8 cellular contexts compared by ENCODE assay signal in genomic region chr15:68578175-68578959, GRCh38. TPM values are rescaled to one million over a fixed set of nuclear protein-coding genes. Genes with fewer than 3 reads are reported as not detected.
DNase-seq lines count a peak whose midpoint lies in the region; ATAC-seq, FAIRE-seq and TF ChIP-seq lines count a peak whose summit lies in the region.

No MANE protein-coding gene starts in this region.

- peaks cover 33% of the 10 kb centered on the region; the same call in 1 of the 2 replicates for H3K79me2 ChIP-seq in OCI-LY7 (ENCODE audit: insufficient read depth, low read depth, low read length)

- POLR2A ChIA-PET in OCI-LY7 (lab: Charles Lee) = interaction anchor here (0.7 to 2.4 kb wide), 2 partner anchors 10 to 53 kb away, joined by 5 to 6 read pairs; no protein-coding TSS in a partner anchor

- H2AFZ ChIP-seq in OCI-LY7 (ENCODE audit: low read length) = peak overlapping the region; percentile 41; the same call in 1 of the 2 replicates

- H3K27me3 ChIP-seq in left ventricle myocardium inferior (ENCODE audit: low read depth) = no peaks in the 10 kb centered on the region

- FAIRE-seq in GM12892 (lab: Jason Lieb, UNC) = no peak

- peaks cover 19% of the 10 kb centered on the region for H3K4me1 Mint-ChIP-seq in osteocyte (ENCODE audit: unreplicated experiment)

- peak; percentile 20; the same call in 1 of the 2 replicates for TF ChIP-seq CTCF in 22Rv1 (IDR thresholded peaks at IDR 0.05)
- no peak for TF ChIP-seq CTCF in GM10266 (IDR thresholded peaks at IDR 0.05; ENCODE audit: control insufficient read depth, insufficient read depth, low read depth, missing control alignments)
- TF ChIP-seq CTCF in OCI-LY7 (conservative IDR thresholded peaks at IDR 0.05; ENCODE audit: low read length) = peak; percentile 67
- TF ChIP-seq CTCF in left ventricle myocardium inferior (IDR thresholded peaks at IDR 0.05; ENCODE audit: borderline replicate concordance) = peak; percentile 76
- peak; percentile 68 for TF ChIP-seq CTCF in osteocyte (IDR thresholded peaks at IDR 0.05)

- H3K27me3 Mint-ChIP-seq in osteocyte (ENCODE audit: unreplicated experiment) = peaks cover 10% of the 10 kb centered on the region

- H3K4me1 ChIP-seq in OCI-LY7 (ENCODE audit: insufficient read depth, low read length, poor library complexity, severe bottlenecking) (peaks cover 80% of the 10 kb centered on the region), left ventricle myocardium inferior (peaks cover 53% of the 10 kb centered on the region)

- no peak for ATAC-seq in HG02763 (IDR thresholded peaks at IDR 0.05; ENCODE audit: unreplicated experiment)

- DNase-seq in GM10266 (ENCODE audit: extremely low spot score) = peak; percentile 38
- peak; percentile 76 for DNase-seq in OCI-LY7 (ENCODE audit: low spot score)
- peak in 52 of 58 donors; percentile 40 to 85 (median 74) for DNase-seq in anterior cingulate cortex (lab: John Stamatoyannopoulos, UW)
- DNase-seq in left ventricle myocardium inferior = peak; percentile 82
- peak; percentile 90 for DNase-seq in osteocyte (ENCODE audit: extremely low spot score, unreplicated experiment)
- no peak for DNase-seq in GM12892 (ENCODE audit: insufficient read length)

- H3K4me3 ChIP-seq in OCI-LY7 (ENCODE audit: low read depth, low read length, poor library complexity, severe bottlenecking) (peak overlapping the region; percentile 77), left ventricle myocardium inferior (peak overlapping the region; percentile 83)

- intact Hi-C loops in OCI-LY7 (cut with micrococcal nuclease; ENCODE audit: unreplicated experiment) = loop anchor here (1.0 kb wide), 3 partner anchors 19 to 96 kb away; no protein-coding TSS in a partner anchor
- intact Hi-C loops in left ventricle myocardium inferior (cut with micrococcal nuclease) = loop anchor here (5.0 kb wide), 1 partner anchor 94 kb away; no protein-coding TSS in a partner anchor

- CTCF ChIA-PET in OCI-LY7 (lab: Charles Lee; ENCODE audit: unreplicated experiment) = no interaction called here

- H4K20me1 ChIP-seq in OCI-LY7 (ENCODE audit: insufficient read depth, low read length) = no peaks in the 10 kb centered on the region

- H3K4me3 Mint-ChIP-seq in osteocyte (ENCODE audit: unreplicated experiment) = peak overlapping the region; percentile 71

- no peak overlapping the region for H3K27ac Mint-ChIP-seq in osteocyte (ENCODE audit: unreplicated experiment)

- H3K36me3 Mint-ChIP-seq in osteocyte (ENCODE audit: unreplicated experiment) = no peaks in the 10 kb centered on the region

- H3K27ac ChIP-seq in 22Rv1 (no peak overlapping the region), OCI-LY7 (ENCODE audit: low read depth, low read length, poor library complexity, severe bottlenecking) (peak overlapping the region; percentile 65), left ventricle myocardium inferior (replicated peaks) (peak overlapping the region; percentile 91)

- H3K9me2 ChIP-seq in OCI-LY7 (ENCODE audit: insufficient read depth, low read length) = no peaks in the 10 kb centered on the region

- H3K9me3 Mint-ChIP-seq in osteocyte (ENCODE audit: unreplicated experiment) = no peaks in the 10 kb centered on the region

- TF ChIP-seq POLR2A in GM12892 (IDR thresholded peaks at IDR 0.05; ENCODE audit: low read depth, low read length) = no peak

- H3K9me3 ChIP-seq in OCI-LY7 (ENCODE audit: low read length) = no peaks in the 10 kb centered on the region
- H3K9me3 ChIP-seq in left ventricle myocardium inferior (replicated peaks) = no peaks in the 10 kb centered on the region

- H3K36me3 ChIP-seq in OCI-LY7 (ENCODE audit: insufficient read depth, low read length) (no peaks in the 10 kb centered on the region), left ventricle myocardium inferior (no peaks in the 10 kb centered on the region)

- no TSS peak for BruUV-seq in OCI-LY7 (replicated peaks; lab: Mats Ljungman, UMichigan)

- H3K4me2 ChIP-seq in OCI-LY7 (ENCODE audit: low read length) = peak overlapping the region; percentile 83

RNA-seq across cellular contexts. Expression of gene CORO2B, which starts 0.4 kb away (rescaled TPM):
- total RNA-seq in OCI-LY7 (2014; rRNA removed; shearing (Covaris generic)) = 11.3 and 12.5 TPM in 2 replicates
- 7.4 and 10.5 TPM in 2 replicates for total RNA-seq in OCI-LY7 (2022)
- 5.0 TPM for total RNA-seq in left ventricle myocardium inferior
- total RNA-seq in osteocyte = 21.8 and 22.6 TPM in 2 replicates
- not detected for polyA plus RNA-seq in GM12892 (2012; ENCODE audit: missing spikeins)
